ENCODE assay signal across 8 cellular contexts in the genomic region with DNA sequence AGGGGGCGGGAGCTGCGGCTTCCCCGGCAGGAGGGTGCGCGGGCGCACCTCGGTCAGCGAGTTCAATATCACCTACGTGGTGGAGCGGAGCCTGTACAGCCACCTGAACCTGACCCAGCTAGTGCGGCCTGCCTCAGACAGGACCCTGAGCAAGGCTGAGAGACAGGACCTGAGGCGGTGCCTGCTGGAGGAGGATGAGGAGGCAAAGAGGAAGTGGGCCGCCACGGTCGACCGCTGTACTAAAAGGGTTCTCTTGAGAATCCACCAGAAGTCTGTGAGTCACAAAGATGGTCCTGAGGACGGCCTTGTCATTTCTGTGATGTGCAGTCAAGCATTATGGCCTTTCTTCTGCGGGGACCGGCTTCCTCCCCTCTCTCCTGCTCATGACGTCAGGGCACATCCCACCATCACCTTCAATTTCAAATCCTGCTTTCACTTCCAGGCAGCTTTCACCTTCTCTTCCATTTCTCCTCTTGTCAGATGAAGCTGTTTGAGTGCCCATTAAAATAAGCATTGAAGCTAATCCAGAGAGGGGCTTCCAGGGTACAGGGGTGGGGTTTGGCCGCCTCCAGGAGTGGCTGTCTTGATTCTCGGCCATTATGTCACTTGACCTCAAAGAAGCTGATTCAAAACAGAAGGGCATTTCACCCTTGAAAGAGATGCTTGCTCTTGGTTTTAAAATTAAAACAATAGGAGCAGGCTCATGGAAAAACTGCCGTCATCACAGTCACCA.
DNase-seq lines count a peak whose midpoint lies in the region; ATAC-seq and TF ChIP-seq lines count a peak whose summit lies in the region.

No MANE protein-coding gene starts in this region.

- no peaks in the 10 kb centered on the region for H3F3A ChIP-seq in GM23338 (replicated peaks; ENCODE audit: low read depth)

- H3K4me3 Mint-ChIP-seq in GM23338: no peak overlapping the region
- no peak overlapping the region for H3K4me3 Mint-ChIP-seq in activated CD8-positive, alpha-beta T cell treated with anti-CD3 and anti-CD28 coated beads for 36 hours

- POLR2A ChIA-PET in activated CD8-positive, alpha-beta T cell treated with anti-CD3 and anti-CD28 coated beads for 36 hours (lab: Charles Lee): no interaction called here

- no peak for DNase-seq in GM23338 (ENCODE audit: low spot score)
- peak; percentile 96 for DNase-seq in Karpas-422
- no peak for DNase-seq in neuronal stem cell (ENCODE audit: low spot score)
- DNase-seq in UCSD-AML1 (lab: John Stamatoyannopoulos, UW; ENCODE audit: unreplicated experiment): no peak
- no peak for DNase-seq in activated CD8-positive, alpha-beta memory T cell treated with anti-CD3 and anti-CD28 coated beads, Interleukin-2, amount 50 U/mL, for 4 hours
- DNase-seq in retina: no peak
- DNase-seq in activated CD8-positive, alpha-beta T cell treated with anti-CD3 and anti-CD28 coated beads for 36 hours: no peak

- no peak overlapping the region for H2BK120ac ChIP-seq in neuronal stem cell (ENCODE audit: low read depth, low read length)

- no peak overlapping the region for H3K4me3 ChIP-seq in GM23338
- H3K4me3 ChIP-seq in Karpas-422 (ENCODE audit: low read length): peak overlapping the region; percentile 61
- no peak overlapping the region for H3K4me3 ChIP-seq in neuronal stem cell (ENCODE audit: low read length in 2 of 2)

- H3K23ac ChIP-seq in neuronal stem cell (ENCODE audit: low read depth, low read length, poor library complexity): no peak overlapping the region

- H2BK15ac ChIP-seq in neuronal stem cell (ENCODE audit: low read length): no peak overlapping the region

- H3K27me3 ChIP-seq in GM23338 (ENCODE audit: insufficient read depth) (no peaks in the 10 kb centered on the region), Karpas-422 (ENCODE audit: low read length) (no peaks in the 10 kb centered on the region), neuronal stem cell (ENCODE audit: control insufficient read depth in 3 of 3, insufficient read depth in 3 of 3, low read depth in 1 of 3, low read length in 3 of 3) (no peaks in the 10 kb centered on the region)

- no peak overlapping the region for H2AFZ ChIP-seq in GM23338
- H2AFZ ChIP-seq in Karpas-422 (ENCODE audit: low read length): peak overlapping the region; percentile 94
- no peak overlapping the region for H2AFZ ChIP-seq in neuronal stem cell (ENCODE audit: low read length)

- H4K20me1 ChIP-seq in GM23338 (replicated peaks; ENCODE audit: insufficient read depth) (no peaks in the 10 kb centered on the region), Karpas-422 (ENCODE audit: insufficient read depth, low read depth, low read length) (no peaks in the 10 kb centered on the region)

- H3K9me3 ChIP-seq in Karpas-422 (ENCODE audit: low read length) (no peaks in the 10 kb centered on the region), neuronal stem cell (replicated peaks in 1 of 2; ENCODE audit: control insufficient read depth in 2 of 2, insufficient read depth in 1 of 2, low read depth in 1 of 2, low read length in 2 of 2) (peaks cover 2 to 18% of the 10 kb centered on the region in 2 donors)

- H3K18ac ChIP-seq in neuronal stem cell (ENCODE audit: low read length): peak overlapping the region; percentile 22

- no peaks in the 10 kb centered on the region for H3K9me3 Mint-ChIP-seq in GM23338
- no peaks in the 10 kb centered on the region for H3K9me3 Mint-ChIP-seq in activated CD8-positive, alpha-beta T cell treated with anti-CD3 and anti-CD28 coated beads for 36 hours

- no peaks in the 10 kb centered on the region for H3K79me2 ChIP-seq in GM23338 (replicated peaks; ENCODE audit: insufficient read depth)
- H3K79me2 ChIP-seq in Karpas-422 (ENCODE audit: low read length): no peaks in the 10 kb centered on the region

- intact Hi-C loops in activated CD8-positive, alpha-beta T cell treated with anti-CD3 and anti-CD28 coated beads for 36 hours (cut with micrococcal nuclease): no loop called here

- no peaks in the 10 kb centered on the region; the same call in 1 of the 2 replicates for H3K9me2 ChIP-seq in GM23338 (ENCODE audit: insufficient read depth)
- no peaks in the 10 kb centered on the region for H3K9me2 ChIP-seq in Karpas-422 (replicated peaks; ENCODE audit: insufficient read depth, low read length)

- CTCF ChIA-PET in activated CD8-positive, alpha-beta T cell treated with anti-CD3 and anti-CD28 coated beads for 36 hours (lab: Charles Lee): no interaction called here

- peak; percentile 93 for ATAC-seq in GM18861 (IDR thresholded peaks at IDR 0.05; ENCODE audit: unreplicated experiment)
- no peak for ATAC-seq in GM23338
- ATAC-seq in activated CD8-positive, alpha-beta T cell treated with anti-CD3 and anti-CD28 coated beads for 36 hours: no peak

- no peak overlapping the region for H3K27ac ChIP-seq in GM23338 (ENCODE audit: low read depth)
- H3K27ac ChIP-seq in Karpas-422 (ENCODE audit: low read length): peak overlapping the region; percentile 89
- no peak overlapping the region for H3K27ac ChIP-seq in neuronal stem cell (replicated peaks; ENCODE audit: low read length)

- H3K4me1 Mint-ChIP-seq in GM23338: peaks cover 66% of the 10 kb centered on the region
- peaks cover 11% of the 10 kb centered on the region for H3K4me1 Mint-ChIP-seq in activated CD8-positive, alpha-beta T cell treated with anti-CD3 and anti-CD28 coated beads for 36 hours (ENCODE audit: low read depth)

- H3K9ac ChIP-seq in Karpas-422 (ENCODE audit: low read length): peak overlapping the region; percentile 58
- peak overlapping the region; percentile 14 for H3K9ac ChIP-seq in neuronal stem cell (ENCODE audit: low read depth, low read length, poor library complexity)

- peaks cover 30% of the 10 kb centered on the region for H3K36me3 Mint-ChIP-seq in GM23338 (ENCODE audit: low read depth)
- no peaks in the 10 kb centered on the region for H3K36me3 Mint-ChIP-seq in activated CD8-positive, alpha-beta T cell treated with anti-CD3 and anti-CD28 coated beads for 36 hours (ENCODE audit: low read depth)

- peaks cover 46% of the 10 kb centered on the region for H3K4me1 ChIP-seq in GM23338 (ENCODE audit: insufficient read depth)
- peaks cover 65% of the 10 kb centered on the region for H3K4me1 ChIP-seq in Karpas-422 (ENCODE audit: low read length)
- peaks cover 0 to 19% of the 10 kb centered on the region in 2 donors for H3K4me1 ChIP-seq in neuronal stem cell (ENCODE audit: control insufficient read depth in 2 of 2, insufficient read depth in 1 of 2, low read depth in 1 of 2, low read length in 2 of 2)

- H3K4me2 ChIP-seq in GM23338 (no peak overlapping the region), Karpas-422 (ENCODE audit: low read depth, low read length, poor library complexity, severe bottlenecking) (peak overlapping the region; percentile 80), neuronal stem cell (ENCODE audit: insufficient read depth, low read length, poor library complexity, severe bottlenecking) (no peak overlapping the region)

- H4K91ac ChIP-seq in neuronal stem cell (ENCODE audit: low read depth, low read length, poor library complexity): no peak overlapping the region

- TF ChIP-seq CTCF in GM23338 (conservative IDR thresholded peaks at IDR 0.05; ENCODE audit: low read depth in 2 of 2): no peak
- no peak for TF ChIP-seq CTCF in activated CD8-positive, alpha-beta T cell treated with anti-CD3 and anti-CD28 coated beads for 36 hours (IDR thresholded peaks at IDR 0.05)

- H3K27me3 Mint-ChIP-seq in GM23338 (ENCODE audit: insufficient read depth, low read depth, poor library complexity): peaks cover 8% of the 10 kb centered on the region
- H3K27me3 Mint-ChIP-seq in activated CD8-positive, alpha-beta T cell treated with anti-CD3 and anti-CD28 coated beads for 36 hours: no peaks in the 10 kb centered on the region

- WGBS in neuronal stem cell (ENCODE audit: extremely low coverage in 2 of 2, insufficient read length in 2 of 2, insufficient replicate concordance in 1 of 2), 2 donors: no CpG with 5 or more reads among the region's 23 CpGs

- no peak overlapping the region for H4K8ac ChIP-seq in neuronal stem cell (ENCODE audit: low read depth, low read length)

- no peak overlapping the region for H3K4ac ChIP-seq in neuronal stem cell (ENCODE audit: low read length)

- no peaks in the 10 kb centered on the region for H3K79me1 ChIP-seq in neuronal stem cell (ENCODE audit: low read depth, low read length)

- 0 out of 2 replicates have a peak overlapping the region, but pooled peaks have one; percentile 13 for H3K27ac Mint-ChIP-seq in GM23338
- H3K27ac Mint-ChIP-seq in activated CD8-positive, alpha-beta T cell treated with anti-CD3 and anti-CD28 coated beads for 36 hours: no peak overlapping the region

- no peak overlapping the region for H2BK5ac ChIP-seq in neuronal stem cell (ENCODE audit: low read length)

- H2BK12ac ChIP-seq in neuronal stem cell (ENCODE audit: low read length): no peak overlapping the region

- H2AK5ac ChIP-seq in neuronal stem cell (ENCODE audit: low read depth, low read length): no peak overlapping the region

- no peaks in the 10 kb centered on the region for H3K36me3 ChIP-seq in GM23338 (ENCODE audit: insufficient read depth)
- H3K36me3 ChIP-seq in Karpas-422 (ENCODE audit: insufficient read depth, low read length): no peaks in the 10 kb centered on the region
- H3K36me3 ChIP-seq in neuronal stem cell (replicated peaks in 1 of 2; ENCODE audit: control insufficient read depth in 2 of 2, insufficient read depth in 2 of 2, low read length in 2 of 2): peaks cover 14 to 39% of the 10 kb centered on the region in 2 donors

- H3K14ac ChIP-seq in neuronal stem cell (ENCODE audit: low read length): no peak overlapping the region

TF ChIP-seq in GM23338, 12 proteins besides CTCF, POLR2A, EP300 and RAD21 (continues in another document):
- TF ChIP-seq ZNF331 (CRISPR knock-in tag; IDR thresholded peaks at IDR 0.05; ENCODE audit: low read depth): no peak
